ENCODE assay signal across 23 cellular contexts in genomic region chr2:86785456-86785855, GRCh38. TPM values are rescaled to one million over a fixed set of nuclear protein-coding genes. Genes with fewer than 3 reads are reported as not detected.
DNase-seq lines count a peak whose midpoint lies in the region; ATAC-seq, FAIRE-seq and TF ChIP-seq lines count a peak whose summit lies in the region.
"Had no signal": no experiment of that assay in that cellular context is flagged by ENCODE, and none has a peak within 500 bp of the region (broad histone marks: within the 10 kb centered on the region; RNA-seq: fewer than 3 reads in every experiment).

No MANE protein-coding gene starts in this region.

- FAIRE-seq in small intestine (lab: Jason Lieb, UNC), result no peak
- FAIRE-seq: A204.1, H1 had no signal

- no peaks in the 10 kb centered on the region for H3K36me3 ChIP-seq in small intestine (ENCODE audit: control insufficient read depth in 2 of 2, insufficient read depth in 2 of 2, low read length in 2 of 2)
- H3K36me3 ChIP-seq in esophagus squamous epithelium, result no peaks in the 10 kb centered on the region
- H3K36me3 ChIP-seq in CD4-positive, alpha-beta memory T cell (ENCODE audit: insufficient read depth, low read length), result no peaks in the 10 kb centered on the region
- H3K36me3 ChIP-seq: heart right ventricle, left ventricle myocardium inferior, WERI-Rb-1 had no signal

- intact Hi-C loops in activated CD4-positive, alpha-beta memory T cell treated with anti-CD3 and anti-CD28 coated beads for 36 hours (cut with micrococcal nuclease), result no loop called here
- intact Hi-C loops in esophagus squamous epithelium (cut with DNase I), result no loop called here
- intact Hi-C loops in CD4-positive, alpha-beta memory T cell (cut with micrococcal nuclease), result no loop called here

- peaks cover 16% of the 10 kb centered on the region for H3K4me1 Mint-ChIP-seq in activated CD4-positive, alpha-beta memory T cell treated with anti-CD3 and anti-CD28 coated beads for 36 hours (ENCODE audit: low read depth)
- H3K4me1 Mint-ChIP-seq in activated CD4-positive, alpha-beta memory T cell treated with anti-CD3 and anti-CD28 coated beads, Interleukin-2, amount 10 ng/mL, durations not matched to agents 7 days and 5 days, result peaks cover 14% of the 10 kb centered on the region
- H3K4me1 Mint-ChIP-seq in activated naive CD8-positive, alpha-beta T cell treated with anti-CD3 and anti-CD28 coated beads for 36 hours, result peaks cover 68% of the 10 kb centered on the region
- peaks cover 3 to 20% (median 6%) of the 10 kb centered on the region in 4 donors for H3K4me1 Mint-ChIP-seq in CD4-positive, alpha-beta memory T cell

- no peak overlapping the region for H3K4me3 ChIP-seq in small intestine (ENCODE audit: low read depth in 1 of 2, low read length in 2 of 2)
- no peak overlapping the region for H3K4me3 ChIP-seq in esophagus squamous epithelium
- no peak overlapping the region for H3K4me3 ChIP-seq in CD4-positive, alpha-beta memory T cell (ENCODE audit: low read length in 2 of 2)
- H3K4me3 ChIP-seq: heart right ventricle, left ventricle myocardium inferior had no signal

- H3K27me3 ChIP-seq in small intestine (ENCODE audit: control insufficient read depth in 2 of 2, insufficient read depth in 2 of 2, low read length in 2 of 2), result peaks cover 6 to 13% of the 10 kb centered on the region in 2 donors
- H3K27me3 ChIP-seq in esophagus squamous epithelium, result peaks cover 9 to 49% (median 15%) of the 10 kb centered on the region in 4 donors
- no peaks in the 10 kb centered on the region for H3K27me3 ChIP-seq in CD4-positive, alpha-beta memory T cell (ENCODE audit: insufficient read depth, low read length)

- H3K4me3 Mint-ChIP-seq in activated CD4-positive, alpha-beta memory T cell treated with anti-CD3 and anti-CD28 coated beads for 36 hours, result no peak overlapping the region
- H3K4me3 Mint-ChIP-seq in activated CD4-positive, alpha-beta memory T cell treated with anti-CD3 and anti-CD28 coated beads, Interleukin-2, amount 10 ng/mL, durations not matched to agents 7 days and 5 days, result no peak overlapping the region
- peak overlapping the region; percentile 91 for H3K4me3 Mint-ChIP-seq in activated naive CD8-positive, alpha-beta T cell treated with anti-CD3 and anti-CD28 coated beads for 36 hours
- H3K4me3 Mint-ChIP-seq in CD4-positive, alpha-beta memory T cell, result peak overlapping the region in 1 of 8 donors; percentile 1
- H3K4me3 Mint-ChIP-seq: activated naive CD4-positive, alpha-beta T cell treated with anti-CD3 and anti-CD28 coated beads, Interleukin-2, amount 10 ng/mL, durations not matched to agents 7 days and 5 days had no signal

- POLR2A ChIA-PET in activated CD4-positive, alpha-beta memory T cell treated with anti-CD3 and anti-CD28 coated beads for 36 hours (lab: Charles Lee), result no interaction called here
- POLR2A ChIA-PET in activated CD4-positive, alpha-beta memory T cell treated with anti-CD3 and anti-CD28 coated beads, Interleukin-2, amount 10 ng/mL, durations not matched to agents 7 days and 5 days (lab: Charles Lee), result no interaction called here
- POLR2A ChIA-PET in CD4-positive, alpha-beta memory T cell (lab: Charles Lee; ENCODE audit: partially characterized antibody), result interaction anchor here (0.6 kb wide), 1 partner anchor 16 kb away, joined by 3 read pairs; no protein-coding TSS in a partner anchor

- no peaks in the 10 kb centered on the region for H3K9me3 ChIP-seq in small intestine (ENCODE audit: control insufficient read depth, low read depth)
- H3K9me3 ChIP-seq in esophagus squamous epithelium, result no peaks in the 10 kb centered on the region
- H3K9me3 ChIP-seq in CD4-positive, alpha-beta memory T cell (ENCODE audit: control insufficient read depth in 1 of 2, low read length in 2 of 2), result no peaks in the 10 kb centered on the region
- H3K9me3 ChIP-seq: heart right ventricle, left ventricle myocardium inferior had no signal

- CTCF ChIA-PET in activated CD4-positive, alpha-beta memory T cell treated with anti-CD3 and anti-CD28 coated beads for 36 hours (lab: Charles Lee), result no interaction called here
- CTCF ChIA-PET in activated CD4-positive, alpha-beta memory T cell treated with anti-CD3 and anti-CD28 coated beads, Interleukin-2, amount 10 ng/mL, durations not matched to agents 7 days and 5 days (lab: Charles Lee), result no interaction called here
- CTCF ChIA-PET in CD4-positive, alpha-beta memory T cell (lab: Charles Lee; ENCODE audit: partially characterized antibody), result no interaction called here

- peaks cover 24% of the 10 kb centered on the region for H3K27me3 Mint-ChIP-seq in activated CD4-positive, alpha-beta memory T cell treated with anti-CD3 and anti-CD28 coated beads for 36 hours
- H3K27me3 Mint-ChIP-seq in activated CD4-positive, alpha-beta memory T cell treated with anti-CD3 and anti-CD28 coated beads, Interleukin-2, amount 10 ng/mL, durations not matched to agents 7 days and 5 days, result peaks cover 33% of the 10 kb centered on the region
- H3K27me3 Mint-ChIP-seq in activated naive CD8-positive, alpha-beta T cell treated with anti-CD3 and anti-CD28 coated beads for 36 hours, result peaks cover 5% of the 10 kb centered on the region
- peaks cover 16 to 17% of the 10 kb centered on the region in 2 donors for H3K27me3 Mint-ChIP-seq in CD4-positive, alpha-beta memory T cell

- no peaks in the 10 kb centered on the region for H3K36me3 Mint-ChIP-seq in activated CD4-positive, alpha-beta memory T cell treated with anti-CD3 and anti-CD28 coated beads for 36 hours
- H3K36me3 Mint-ChIP-seq in activated CD4-positive, alpha-beta memory T cell treated with anti-CD3 and anti-CD28 coated beads, Interleukin-2, amount 10 ng/mL, durations not matched to agents 7 days and 5 days (ENCODE audit: low read depth), result no peaks in the 10 kb centered on the region
- H3K36me3 Mint-ChIP-seq in activated naive CD8-positive, alpha-beta T cell treated with anti-CD3 and anti-CD28 coated beads for 36 hours, result peaks cover 62% of the 10 kb centered on the region
- no peaks in the 10 kb centered on the region for H3K36me3 Mint-ChIP-seq in CD4-positive, alpha-beta memory T cell

- H3K4me1 ChIP-seq in small intestine (ENCODE audit: control insufficient read depth in 2 of 2, insufficient read depth in 1 of 2, low read depth in 1 of 2, low read length in 1 of 2) (peaks cover 0 to 2% of the 10 kb centered on the region in 2 donors), esophagus squamous epithelium (peaks cover 13 to 24% (median 17%) of the 10 kb centered on the region in 3 donors)
- H3K4me1 ChIP-seq in CD4-positive, alpha-beta memory T cell (ENCODE audit: insufficient read depth, low read length), result peaks cover 7% of the 10 kb centered on the region

- no peak for ATAC-seq in HG03469 (IDR thresholded peaks at IDR 0.05; ENCODE audit: unreplicated experiment)
- ATAC-seq: heart right ventricle had no signal

- 78 to 90% (median 86%) methylated on average over 9 of the region's 9 CpGs for WGBS in small intestine, 3 donors
- whole genome bisulfite sequencing in esophagus squamous epithelium, 2 donors, result 77 to 88% methylated on average over 4 to 9 of the region's 9 CpGs

- TF ChIP-seq CTCF in esophagus squamous epithelium (IDR thresholded peaks at IDR 0.05), result no peak

- TF ChIP-seq POLR2A in esophagus squamous epithelium (IDR thresholded peaks at IDR 0.05), result no peak

- peak overlapping the region in 1 of 2 donors; percentile 45 for H3K27ac ChIP-seq in small intestine (ENCODE audit: low read depth in 1 of 2, low read length in 1 of 2)
- H3K27ac ChIP-seq in esophagus squamous epithelium, result peak overlapping the region in 1 of 4 donors; percentile 55
- no peak overlapping the region for H3K27ac ChIP-seq in CD4-positive, alpha-beta memory T cell (ENCODE audit: low read depth, low read length)
- H3K27ac ChIP-seq: left ventricle myocardium inferior, WERI-Rb-1 had no signal

- H3K9me3 Mint-ChIP-seq in activated CD4-positive, alpha-beta memory T cell treated with anti-CD3 and anti-CD28 coated beads for 36 hours, result no peaks in the 10 kb centered on the region
- no peaks in the 10 kb centered on the region for H3K9me3 Mint-ChIP-seq in activated CD4-positive, alpha-beta memory T cell treated with anti-CD3 and anti-CD28 coated beads, Interleukin-2, amount 10 ng/mL, durations not matched to agents 7 days and 5 days
- no peaks in the 10 kb centered on the region for H3K9me3 Mint-ChIP-seq in activated naive CD8-positive, alpha-beta T cell treated with anti-CD3 and anti-CD28 coated beads for 36 hours
- peaks cover 0 to 4% (median 0%) of the 10 kb centered on the region in 8 donors for H3K9me3 Mint-ChIP-seq in CD4-positive, alpha-beta memory T cell
- H3K9me3 Mint-ChIP-seq: activated naive CD4-positive, alpha-beta T cell treated with anti-CD3 and anti-CD28 coated beads, Interleukin-2, amount 10 ng/mL, durations not matched to agents 7 days and 5 days had no signal

- peak overlapping the region; percentile 7 for H3K27ac Mint-ChIP-seq in activated CD4-positive, alpha-beta memory T cell treated with anti-CD3 and anti-CD28 coated beads for 36 hours
- no peak overlapping the region for H3K27ac Mint-ChIP-seq in activated CD4-positive, alpha-beta memory T cell treated with anti-CD3 and anti-CD28 coated beads, Interleukin-2, amount 10 ng/mL, durations not matched to agents 7 days and 5 days
- H3K27ac Mint-ChIP-seq in activated naive CD8-positive, alpha-beta T cell treated with anti-CD3 and anti-CD28 coated beads for 36 hours, result peak overlapping the region; percentile 100
- H3K27ac Mint-ChIP-seq in CD4-positive, alpha-beta memory T cell, result peak overlapping the region in 2 of 7 donors; percentile 33 to 63

- no peak for DNase-seq in activated CD4-positive, alpha-beta memory T cell treated with anti-CD3 and anti-CD28 coated beads for 36 hours
- no peak for DNase-seq in activated CD4-positive, alpha-beta memory T cell treated with anti-CD3 and anti-CD28 coated beads, Interleukin-2, amount 10 ng/mL, durations not matched to agents 7 days and 5 days
- DNase-seq in activated naive CD8-positive, alpha-beta T cell treated with anti-CD3 and anti-CD28 coated beads for 36 hours, result peak; percentile 87
- DNase-seq in small intestine (peak; percentile 31), NOMO-1 treated with dmso at 0.1 percent for 144 hours (lab: John Stamatoyannopoulos, UW; ENCODE audit: unreplicated experiment) (no peak), esophagus squamous epithelium (lab: John Stamatoyannopoulos, UW) (no peak)
- DNase-seq in CD4-positive, alpha-beta memory T cell, result no peak
- DNase-seq: activated naive CD4-positive, alpha-beta T cell treated with anti-CD3 and anti-CD28 coated beads, Interleukin-2, amount 10 ng/mL, durations not matched to agents 7 days and 5 days; C1 segment of cervical spinal cord; DMS153; GDM1; heart right ventricle; left ventricle myocardium inferior; NCI-H1417 treated with DMSO at 0.1 percent for 48 hours; NCI-H526 treated with DMSO at 0.1 percent for 48 hours; nucleus accumbens; SHP77; T-helper 1 cell; WERI-Rb-1 had no signal

RNA-seq across cellular contexts. Expression of gene CD8A, which starts 5.3 kb away (rescaled TPM):
- total RNA-seq in activated CD4-positive, alpha-beta memory T cell treated with anti-CD3 and anti-CD28 coated beads for 36 hours, result 1 to 10 TPM; 2.7 to 3.0 TPM
- total RNA-seq in activated CD4-positive, alpha-beta memory T cell treated with anti-CD3 and anti-CD28 coated beads, Interleukin-2, amount 10 ng/mL, durations not matched to agents 7 days and 5 days, result 1 to 10 TPM; 4.1 to 4.8 TPM
- total RNA-seq in activated naive CD8-positive, alpha-beta T cell treated with anti-CD3 and anti-CD28 coated beads for 36 hours, result 100 to 1,000 TPM; 356 to 357 TPM
- 10 to 100 TPM in 1 of 3 donors, 1 to 10 TPM in 2; 1.8 to 13.0 (median 3.7) TPM for polyA plus RNA-seq in small intestine
- 1 to 10 TPM in 3 of 4 donors, not detected in 1; 1.6 to 6.5 (median 3.3) TPM for total RNA-seq in esophagus squamous epithelium
- 1 to 10 TPM in 1 of 2 experiments, under 1 TPM in 1; 0.91 to 1.9 TPM for total RNA-seq in CD4-positive, alpha-beta memory T cell
- polyA plus RNA-seq in CD4-positive, alpha-beta memory T cell, result 1 to 10 TPM in 1 of 2 donors, under 1 TPM in 1; 0.47 to 1.1 TPM
- total RNA-seq: renal cortical epithelial cell had no signal

Comparison
In these comparisons a context has a peak if more than half of its experiments do, and no peak if none do; other contexts are left out.
1. DNase-seq: peak in activated naive CD8-positive, alpha-beta T cell treated with anti-CD3 and anti-CD28 coated beads for 36 hours (single experiment) and small intestine (single experiment); none in activated CD4-positive, alpha-beta memory T cell treated with anti-CD3 and anti-CD28 coated beads for 36 hours (single experiment), activated CD4-positive, alpha-beta memory T cell treated with anti-CD3 and anti-CD28 coated beads, Interleukin-2, amount 10 ng/mL, durations not matched to agents 7 days and 5 days (single experiment), NOMO-1 treated with dmso at 0.1 percent for 144 hours (single experiment), esophagus squamous epithelium (single experiment) and CD4-positive, alpha-beta memory T cell (0 of 5).
2. RNA of gene CD8A, which starts 5.3 kb away (total RNA-seq): 356 to 357 TPM in activated naive CD8-positive, alpha-beta T cell treated with anti-CD3 and anti-CD28 coated beads for 36 hours; 4.1 to 4.8 TPM in activated CD4-positive, alpha-beta memory T cell treated with anti-CD3 and anti-CD28 coated beads, Interleukin-2, amount 10 ng/mL, durations not matched to agents 7 days and 5 days, 1.6 to 6.5 TPM in esophagus squamous epithelium, 2.7 to 3.0 TPM in activated CD4-positive, alpha-beta memory T cell treated with anti-CD3 and anti-CD28 coated beads for 36 hours and 0.91 to 1.9 TPM in CD4-positive, alpha-beta memory T cell; every median in the first group is over 10 times any median in the second.